30 cellular contexts compared by ENCODE assay signal in the genomic region with DNA sequence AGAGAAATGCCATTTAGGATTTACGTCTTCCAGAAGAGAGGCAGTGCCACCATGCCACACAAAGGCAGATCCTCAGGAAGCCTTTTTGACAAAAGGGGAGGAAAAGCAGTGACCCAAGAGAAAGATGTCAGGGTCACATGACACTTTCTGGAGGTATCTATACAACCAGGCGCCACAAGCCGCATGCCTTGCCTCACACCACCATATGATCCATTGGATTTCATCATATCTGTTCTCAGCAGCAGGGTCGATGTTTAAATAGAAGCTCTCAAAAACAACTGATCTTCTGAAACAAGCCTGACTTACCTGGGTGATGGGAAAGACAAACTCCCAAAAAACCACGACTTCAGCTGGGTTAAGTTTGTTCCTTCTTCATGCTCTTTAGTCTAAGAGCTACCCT. TPM values are rescaled to one million over a fixed set of nuclear protein-coding genes. Genes with fewer than 3 reads are reported as not detected.
"Had no signal": no experiment of that assay in that cellular context is flagged by ENCODE, and none has a peak within 500 bp of the region (broad histone marks: within the 10 kb centered on the region; RNA-seq: fewer than 3 reads in every experiment).

No MANE protein-coding gene starts in this region.

- H3K9me3 ChIP-seq: gastrocnemius medialis, heart left ventricle had no signal

- H3K4me1 ChIP-seq: foreskin keratinocyte, heart left ventricle had no signal

- H3K27me3 ChIP-seq: brain microvascular endothelial cell, dorsolateral prefrontal cortex, gastrocnemius medialis had no signal

- H3K36me3 ChIP-seq: brain microvascular endothelial cell, gastrocnemius medialis, heart left ventricle, WERI-Rb-1 had no signal

- H3K4me3 ChIP-seq: coronary artery, dorsolateral prefrontal cortex, gastrocnemius medialis, heart left ventricle had no signal

- FAIRE-seq: astrocyte, bronchial epithelial cell, TTC549 had no signal

- ATAC-seq: activated CD4-positive, CD25-positive, alpha-beta regulatory T cell treated with anti-CD3 and anti-CD28 coated beads, Interleukin-2, amount 50 U/mL, for 24 hours; activated CD8-positive, alpha-beta T cell treated with anti-CD3 and anti-CD28 coated beads for 36 hours; activated T-cell treated with anti-CD3 and anti-CD28 coated beads, Interleukin-2, amount 50 U/mL, for 4 hours; activated T-helper 17 cell treated with anti-CD3 and anti-CD28 coated beads, Interleukin-2, amount 50 U/mL, for 72 hours; esophagus mucosa; foreskin keratinocyte; gastrocnemius medialis; heart left ventricle had no signal

- H3K27ac ChIP-seq: brain microvascular endothelial cell, coronary artery, dorsolateral prefrontal cortex, foreskin keratinocyte, gastrocnemius medialis, heart left ventricle, WERI-Rb-1 had no signal

- DNase-seq: activated B cell treated with CpG ODN at 0.5 μM for 24 hours; activated CD4-positive, alpha-beta T cell treated with anti-CD3 and anti-CD28 coated beads for 48 hours; activated CD4-positive, alpha-beta T cell treated with anti-CD3 and anti-CD28 coated beads, Interleukin-2, amount 50 U/mL, for 1 hour; activated CD4-positive, alpha-beta T cell treated with anti-CD3 and anti-CD28 coated beads, Interleukin-2, amount 50 U/mL, for 48 hours; activated CD8-positive, alpha-beta memory T cell treated with anti-CD3 and anti-CD28 coated beads for 24 hours; activated CD8-positive, alpha-beta T cell treated with anti-CD3 and anti-CD28 coated beads for 36 hours; activated effector memory CD4-positive, alpha-beta T cell treated with Interleukin-2 at 50 U/mL for 16 hours; activated gamma-delta T cell treated with Interleukin-2 at 50 U/mL for 16 hours; activated naive CD4-positive, alpha-beta T cell treated with anti-CD3 and anti-CD28 coated beads, Interleukin-2, amount 50 U/mL, for 16 hours; activated naive CD4-positive, alpha-beta T cell treated with Interleukin-2 at 50 U/mL for 16 hours; activated T-cell treated with anti-CD3 and anti-CD28 coated beads, Interleukin-2, amount 50 U/mL, for 4 hours; amniotic stem cell; anterior cingulate cortex; brain microvascular endothelial cell; dorsolateral prefrontal cortex; effector memory CD4-positive, alpha-beta T cell; endodermal cell; foreskin keratinocyte; gastrocnemius medialis; glutamatergic neuron; heart left ventricle; T-helper 2 cell; WERI-Rb-1 had no signal

RNA-seq across cellular contexts. Expression of gene UNC5B, which starts 52.5 kb away (rescaled TPM):
- total RNA-seq: activated B cell treated with CpG ODN at 0.5 μM for 24 hours had no signal
